ENCODE assay signal across 9 cellular contexts in the genomic region with DNA sequence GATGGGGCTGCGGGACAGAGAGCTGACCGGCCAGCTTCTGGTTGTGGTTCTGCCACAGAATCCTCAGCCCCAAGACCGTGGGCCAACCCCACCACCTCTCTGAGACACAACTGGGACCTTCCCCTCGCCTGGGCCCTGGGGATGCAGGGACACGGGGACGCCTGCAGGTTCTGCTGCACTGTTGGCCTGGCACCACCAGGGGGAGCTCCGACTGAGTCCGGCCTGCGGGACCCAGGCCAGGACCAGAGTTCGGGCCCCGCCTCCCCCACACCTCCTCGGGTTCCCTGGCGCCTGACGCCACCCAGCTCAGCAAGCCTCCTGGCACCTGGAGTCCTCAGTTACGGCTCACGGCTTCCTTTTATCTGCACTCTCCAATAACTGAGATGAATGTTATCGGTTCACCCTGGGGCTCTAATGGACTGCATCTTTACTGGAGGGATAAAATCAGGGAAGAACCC. TPM values are rescaled to one million over a fixed set of nuclear protein-coding genes. Genes with fewer than 3 reads are reported as not detected.
DNase-seq lines count a peak whose midpoint lies in the region; ATAC-seq and TF ChIP-seq lines count a peak whose summit lies in the region.
"Had no signal": no experiment of that assay in that cellular context is flagged by ENCODE, and none has a peak within 500 bp of the region (broad histone marks: within the 10 kb centered on the region; RNA-seq: fewer than 3 reads in every experiment).

No MANE protein-coding gene starts in this region.

- no peaks in the 10 kb centered on the region for H3K9me3 Mint-ChIP-seq in glutamatergic neuron (ENCODE audit: unreplicated experiment)
- H3K9me3 Mint-ChIP-seq: dendritic cell treated with granulocyte-macrophage colony-stimulating factor and Interleukin-4, amounts not matched to agents 40 ng/mL and 50 ng/mL, for 4 days had no signal

- H3K4me3 ChIP-seq in vagina: no peak overlapping the region

- no peak overlapping the region for H3K4me3 Mint-ChIP-seq in glutamatergic neuron (ENCODE audit: unreplicated experiment)
- H3K4me3 Mint-ChIP-seq: dendritic cell treated with granulocyte-macrophage colony-stimulating factor and Interleukin-4, amounts not matched to agents 40 ng/mL and 50 ng/mL, for 4 days had no signal

- peak; percentile 96 for TF ChIP-seq CTCF in glutamatergic neuron (IDR thresholded peaks at IDR 0.05; ENCODE audit: partially characterized antibody, unreplicated experiment)
- peak; percentile 76 to 94 (median 83) for TF ChIP-seq CTCF in vagina (IDR thresholded peaks at IDR 0.05)

- H3K9me3 ChIP-seq in vagina: no peaks in the 10 kb centered on the region

- H3K36me3 ChIP-seq in vagina: peaks cover 0 to 16% of the 10 kb centered on the region in 2 donors

- DNase-seq in ELF-1 (ENCODE audit: low read depth, low spot score) (peak; percentile 89), NAMALWA (ENCODE audit: low spot score) (peak; percentile 86), glutamatergic neuron (peak; percentile 87), posterior vena cava (ENCODE audit: low spot score) (peak; percentile 93), vagina (ENCODE audit: extremely low spot score in 2 of 2) (no peak), GF-D8 (lab: John Stamatoyannopoulos, UW) (no peak)
- DNase-seq in activated gamma-delta T cell treated with anti-CD3 and anti-CD28 coated beads, Interleukin-2, amount 50 U/mL, for 16 hours (ENCODE audit: low read depth): peak; percentile 57

- intact Hi-C loops in posterior vena cava (cut with DNase I) (no loop called here), vagina (cut with DNase I) (loop anchor here (2.0 to 10.0 kb wide), 2 partner anchors 24 to 76 kb away; no protein-coding TSS in a partner anchor)

- H3K27me3 Mint-ChIP-seq in glutamatergic neuron (ENCODE audit: unreplicated experiment): peaks cover 8% of the 10 kb centered on the region

- H3K27ac ChIP-seq in vagina: no peak overlapping the region

- H3K36me3 Mint-ChIP-seq in glutamatergic neuron (ENCODE audit: unreplicated experiment): no peaks in the 10 kb centered on the region

- no peaks in the 10 kb centered on the region for H3K27me3 ChIP-seq in vagina

- peak; percentile 89 for ATAC-seq in SK-N-SH treated with all-trans-retinoic acid at 6 μM for 48 hours

- H3K27ac Mint-ChIP-seq in glutamatergic neuron (ENCODE audit: unreplicated experiment): no peak overlapping the region
- H3K27ac Mint-ChIP-seq: dendritic cell treated with granulocyte-macrophage colony-stimulating factor and Interleukin-4, amounts not matched to agents 40 ng/mL and 50 ng/mL, for 4 days had no signal

- H3K4me1 ChIP-seq in vagina: peaks cover 11% of the 10 kb centered on the region

- TF ChIP-seq POLR2A in vagina (IDR thresholded peaks at IDR 0.05): no peak

- peaks cover 10% of the 10 kb centered on the region for H3K4me1 Mint-ChIP-seq in glutamatergic neuron (ENCODE audit: low read depth, unreplicated experiment)

TF ChIP-seq in SK-N-SH treated with all-trans-retinoic acid at 6 μM for 48 hours, 23 proteins besides CTCF, POLR2A, EP300 and RAD21:
- TF ChIP-seq, protein P1, sequence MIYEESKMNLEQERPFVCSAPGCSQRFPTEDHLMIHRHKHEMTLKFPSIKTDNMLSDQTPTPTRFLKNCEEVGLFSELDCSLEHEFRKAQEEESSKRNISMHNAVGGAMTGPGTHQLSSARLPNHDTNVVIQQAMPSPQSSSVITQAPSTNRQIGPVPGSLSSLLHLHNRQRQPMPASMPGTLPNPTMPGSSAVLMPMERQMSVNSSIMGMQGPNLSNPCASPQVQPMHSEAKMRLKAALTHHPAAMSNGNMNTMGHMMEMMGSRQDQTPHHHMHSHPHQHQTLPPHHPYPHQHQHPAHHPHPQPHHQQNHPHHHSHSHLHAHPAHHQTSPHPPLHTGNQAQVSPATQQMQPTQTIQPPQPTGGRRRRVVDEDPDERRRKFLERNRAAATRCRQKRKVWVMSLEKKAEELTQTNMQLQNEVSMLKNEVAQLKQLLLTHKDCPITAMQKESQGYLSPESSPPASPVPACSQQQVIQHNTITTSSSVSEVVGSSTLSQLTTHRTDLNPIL (CRISPR knock-in tag; IDR thresholded peaks at IDR 0.05; ENCODE audit: low read depth): no peak
- TF ChIP-seq, protein P2, sequence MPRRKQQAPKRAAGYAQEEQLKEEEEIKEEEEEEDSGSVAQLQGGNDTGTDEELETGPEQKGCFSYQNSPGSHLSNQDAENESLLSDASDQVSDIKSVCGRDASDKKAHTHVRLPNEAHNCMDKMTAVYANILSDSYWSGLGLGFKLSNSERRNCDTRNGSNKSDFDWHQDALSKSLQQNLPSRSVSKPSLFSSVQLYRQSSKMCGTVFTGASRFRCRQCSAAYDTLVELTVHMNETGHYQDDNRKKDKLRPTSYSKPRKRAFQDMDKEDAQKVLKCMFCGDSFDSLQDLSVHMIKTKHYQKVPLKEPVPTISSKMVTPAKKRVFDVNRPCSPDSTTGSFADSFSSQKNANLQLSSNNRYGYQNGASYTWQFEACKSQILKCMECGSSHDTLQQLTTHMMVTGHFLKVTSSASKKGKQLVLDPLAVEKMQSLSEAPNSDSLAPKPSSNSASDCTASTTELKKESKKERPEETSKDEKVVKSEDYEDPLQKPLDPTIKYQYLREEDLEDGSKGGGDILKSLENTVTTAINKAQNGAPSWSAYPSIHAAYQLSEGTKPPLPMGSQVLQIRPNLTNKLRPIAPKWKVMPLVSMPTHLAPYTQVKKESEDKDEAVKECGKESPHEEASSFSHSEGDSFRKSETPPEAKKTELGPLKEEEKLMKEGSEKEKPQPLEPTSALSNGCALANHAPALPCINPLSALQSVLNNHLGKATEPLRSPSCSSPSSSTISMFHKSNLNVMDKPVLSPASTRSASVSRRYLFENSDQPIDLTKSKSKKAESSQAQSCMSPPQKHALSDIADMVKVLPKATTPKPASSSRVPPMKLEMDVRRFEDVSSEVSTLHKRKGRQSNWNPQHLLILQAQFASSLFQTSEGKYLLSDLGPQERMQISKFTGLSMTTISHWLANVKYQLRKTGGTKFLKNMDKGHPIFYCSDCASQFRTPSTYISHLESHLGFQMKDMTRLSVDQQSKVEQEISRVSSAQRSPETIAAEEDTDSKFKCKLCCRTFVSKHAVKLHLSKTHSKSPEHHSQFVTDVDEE (CRISPR knock-in tag; IDR thresholded peaks at IDR 0.05): peak; percentile 18; the same call in 1 of the 2 replicates
TF ChIP-seq in SK-N-SH treated with all-trans-retinoic acid at 6 μM for 48 hours: peak in this region for 1.

RNA-seq across cellular contexts. Expression of a gene that starts 27.3 kb away (rescaled TPM):
- 197 TPM for total RNA-seq in glutamatergic neuron (ENCODE audit: unreplicated experiment)
- 10 to 100 TPM; 38.9 to 57.9 TPM for total RNA-seq in posterior vena cava
- total RNA-seq in vagina: 18.2 TPM

RNA-seq across cellular contexts. Expression of a gene that starts 28.0 kb away (rescaled TPM):
- total RNA-seq in glutamatergic neuron (ENCODE audit: unreplicated experiment) (25.3 TPM), posterior vena cava (10 to 100 TPM in 1 of 2 donors, 1 to 10 TPM in 1; 6.2 to 10.4 TPM), vagina (9.3 TPM)

Comparison
In these comparisons a context has a peak if more than half of its experiments do, and no peak if none do; other contexts are left out.
1. DNase-seq: peak in ELF-1 (single experiment), NAMALWA (single experiment), activated gamma-delta T cell treated with anti-CD3 and anti-CD28 coated beads, Interleukin-2, amount 50 U/mL, for 16 hours (single experiment), glutamatergic neuron (single experiment) and posterior vena cava (single experiment); none in vagina (0 of 2) and GF-D8 (single experiment).